Comparison of ENCODE assay signal across 1 cellular context in the genomic region with DNA sequence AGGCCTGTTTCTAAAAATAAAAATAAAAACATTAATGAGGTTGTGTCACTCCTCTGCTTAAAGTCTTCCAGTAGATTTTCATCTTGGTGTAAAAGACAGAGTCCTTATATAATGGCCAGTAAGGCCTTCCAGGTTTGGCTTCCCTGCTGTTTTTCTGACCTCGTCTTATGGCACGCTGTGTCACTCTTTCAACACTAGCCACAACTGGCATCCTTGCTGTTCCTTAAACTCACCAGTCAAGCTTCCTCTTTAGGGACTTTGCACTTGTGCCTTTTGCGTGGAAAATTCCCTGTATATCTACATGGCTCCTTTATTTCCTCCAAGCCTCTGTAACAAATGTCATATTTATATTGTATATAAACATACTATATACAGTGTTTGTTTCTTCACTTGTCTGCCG.
TF ChIP-seq lines count a peak whose summit lies in the region.

No MANE protein-coding gene starts in this region.

TF ChIP-seq in GM23338, 12 proteins besides CTCF, POLR2A, EP300 and RAD21 (continued from another document):
- TF ChIP-seq, protein P1, sequence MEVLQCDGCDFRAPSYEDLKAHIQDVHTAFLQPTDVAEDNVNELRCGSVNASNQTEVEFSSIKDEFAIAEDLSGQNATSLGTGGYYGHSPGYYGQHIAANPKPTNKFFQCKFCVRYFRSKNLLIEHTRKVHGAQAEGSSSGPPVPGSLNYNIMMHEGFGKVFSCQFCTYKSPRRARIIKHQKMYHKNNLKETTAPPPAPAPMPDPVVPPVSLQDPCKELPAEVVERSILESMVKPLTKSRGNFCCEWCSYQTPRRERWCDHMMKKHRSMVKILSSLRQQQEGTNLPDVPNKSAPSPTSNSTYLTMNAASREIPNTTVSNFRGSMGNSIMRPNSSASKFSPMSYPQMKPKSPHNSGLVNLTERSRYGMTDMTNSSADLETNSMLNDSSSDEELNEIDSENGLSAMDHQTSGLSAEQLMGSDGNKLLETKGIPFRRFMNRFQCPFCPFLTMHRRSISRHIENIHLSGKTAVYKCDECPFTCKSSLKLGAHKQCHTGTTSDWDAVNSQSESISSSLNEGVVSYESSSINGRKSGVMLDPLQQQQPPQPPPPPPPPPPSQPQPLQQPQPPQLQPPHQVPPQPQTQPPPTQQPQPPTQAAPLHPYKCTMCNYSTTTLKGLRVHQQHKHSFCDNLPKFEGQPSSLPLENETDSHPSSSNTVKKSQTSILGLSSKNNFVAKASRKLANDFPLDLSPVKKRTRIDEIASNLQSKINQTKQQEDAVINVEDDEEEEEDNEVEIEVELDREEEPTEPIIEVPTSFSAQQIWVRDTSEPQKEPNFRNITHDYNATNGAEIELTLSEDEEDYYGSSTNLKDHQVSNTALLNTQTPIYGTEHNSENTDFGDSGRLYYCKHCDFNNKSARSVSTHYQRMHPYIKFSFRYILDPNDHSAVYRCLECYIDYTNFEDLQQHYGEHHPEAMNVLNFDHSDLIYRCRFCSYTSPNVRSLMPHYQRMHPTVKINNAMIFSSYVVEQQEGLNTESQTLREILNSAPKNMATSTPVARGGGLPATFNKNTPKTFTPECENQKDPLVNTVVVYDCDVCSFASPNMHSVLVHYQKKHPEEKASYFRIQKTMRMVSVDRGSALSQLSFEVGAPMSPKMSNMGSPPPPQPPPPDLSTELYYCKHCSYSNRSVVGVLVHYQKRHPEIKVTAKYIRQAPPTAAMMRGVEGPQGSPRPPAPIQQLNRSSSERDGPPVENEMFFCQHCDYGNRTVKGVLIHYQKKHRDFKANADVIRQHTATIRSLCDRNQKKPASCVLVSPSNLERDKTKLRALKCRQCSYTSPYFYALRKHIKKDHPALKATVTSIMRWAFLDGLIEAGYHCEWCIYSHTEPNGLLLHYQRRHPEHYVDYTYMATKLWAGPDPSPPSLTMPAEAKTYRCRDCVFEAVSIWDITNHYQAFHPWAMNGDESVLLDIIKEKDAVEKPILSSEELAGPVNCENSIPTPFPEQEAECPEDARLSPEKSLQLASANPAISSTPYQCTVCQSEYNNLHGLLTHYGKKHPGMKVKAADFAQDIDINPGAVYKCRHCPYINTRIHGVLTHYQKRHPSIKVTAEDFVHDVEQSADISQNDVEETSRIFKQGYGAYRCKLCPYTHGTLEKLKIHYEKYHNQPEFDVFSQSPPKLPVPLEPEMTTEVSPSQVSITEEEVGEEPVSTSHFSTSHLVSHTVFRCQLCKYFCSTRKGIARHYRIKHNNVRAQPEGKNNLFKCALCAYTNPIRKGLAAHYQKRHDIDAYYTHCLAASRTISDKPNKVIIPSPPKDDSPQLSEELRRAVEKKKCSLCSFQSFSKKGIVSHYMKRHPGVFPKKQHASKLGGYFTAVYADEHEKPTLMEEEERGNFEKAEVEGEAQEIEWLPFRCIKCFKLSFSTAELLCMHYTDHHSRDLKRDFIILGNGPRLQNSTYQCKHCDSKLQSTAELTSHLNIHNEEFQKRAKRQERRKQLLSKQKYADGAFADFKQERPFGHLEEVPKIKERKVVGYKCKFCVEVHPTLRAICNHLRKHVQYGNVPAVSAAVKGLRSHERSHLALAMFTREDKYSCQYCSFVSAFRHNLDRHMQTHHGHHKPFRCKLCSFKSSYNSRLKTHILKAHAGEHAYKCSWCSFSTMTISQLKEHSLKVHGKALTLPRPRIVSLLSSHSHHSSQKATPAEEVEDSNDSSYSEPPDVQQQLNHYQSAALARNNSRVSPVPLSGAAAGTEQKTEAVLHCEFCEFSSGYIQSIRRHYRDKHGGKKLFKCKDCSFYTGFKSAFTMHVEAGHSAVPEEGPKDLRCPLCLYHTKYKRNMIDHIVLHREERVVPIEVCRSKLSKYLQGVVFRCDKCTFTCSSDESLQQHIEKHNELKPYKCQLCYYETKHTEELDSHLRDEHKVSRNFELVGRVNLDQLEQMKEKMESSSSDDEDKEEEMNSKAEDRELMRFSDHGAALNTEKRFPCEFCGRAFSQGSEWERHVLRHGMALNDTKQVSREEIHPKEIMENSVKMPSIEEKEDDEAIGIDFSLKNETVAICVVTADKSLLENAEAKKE (CRISPR knock-in tag; IDR thresholded peaks at IDR 0.05), result no peak
- TF ChIP-seq ZNF114 (CRISPR knock-in tag; IDR thresholded peaks at IDR 0.05) (no peak), EZH2phosphoT487 (IDR thresholded peaks at IDR 0.05; ENCODE audit: unreplicated experiment) (no peak), CREB1 (CRISPR knock-in tag; IDR thresholded peaks at IDR 0.05; ENCODE audit: low read depth) (no peak), JUNB (IDR thresholded peaks at IDR 0.05; ENCODE audit: unreplicated experiment) (no peak), STAT1 (IDR thresholded peaks at IDR 0.05; ENCODE audit: unreplicated experiment) (no peak), ETS1 (IDR thresholded peaks at IDR 0.05) (no peak), EZH2 (IDR thresholded peaks at IDR 0.05; ENCODE audit: low read depth, unreplicated experiment) (no peak), POLR2AphosphoS5 (IDR thresholded peaks at IDR 0.05; ENCODE audit: low read depth) (no peak), NANOG (IDR thresholded peaks at IDR 0.05; ENCODE audit: borderline replicate concordance) (no peak)
